ENCODE assay signal across 11 cellular contexts in genomic region chr1:186194107-186194756, GRCh38.
DNase-seq lines count a peak whose midpoint lies in the region; ATAC-seq, FAIRE-seq and TF ChIP-seq lines count a peak whose summit lies in the region.
"Had no signal": no experiment of that assay in that cellular context is flagged by ENCODE, and none has a peak within 500 bp of the region (broad histone marks: within the 10 kb centered on the region; RNA-seq: fewer than 3 reads in every experiment).

No MANE protein-coding gene starts in this region.

- intact Hi-C loops in Caco-2 (cut with micrococcal nuclease; ENCODE audit: unreplicated experiment), result no loop called here

- no peaks in the 10 kb centered on the region for H3K4me1 Mint-ChIP-seq in stimulated activated memory B cell treated with anti-CD40 and anti-IgM and Interleukin-4, amounts not matched to agents 10 μg/mL and 1 μg/mL and 100 μg/mL, for 72 hours
- H3K4me1 Mint-ChIP-seq in Caco-2 (ENCODE audit: low read depth, unreplicated experiment), result no peaks in the 10 kb centered on the region
- H3K4me1 Mint-ChIP-seq: naive thymus-derived CD8-positive, alpha-beta T cell had no signal

- CTCF ChIA-PET in Caco-2 (lab: Charles Lee), result interaction anchor here (1.4 kb wide), 1 partner anchor 18 kb away, joined by 3 read pairs; no protein-coding TSS in a partner anchor

- H3K4me3 ChIP-seq in Caco-2 (ENCODE audit: low read depth, low read length), result no peak overlapping the region

- no peaks in the 10 kb centered on the region for H3K36me3 ChIP-seq in Caco-2 (ENCODE audit: control insufficient read depth, insufficient read depth, low read length)
- H3K36me3 ChIP-seq: brain microvascular endothelial cell had no signal

- peaks cover 3% of the 10 kb centered on the region for H3K9me3 Mint-ChIP-seq in stimulated activated memory B cell treated with anti-CD40 and anti-IgM and Interleukin-4, amounts not matched to agents 10 μg/mL and 1 μg/mL and 100 μg/mL, for 72 hours
- peaks cover 10% of the 10 kb centered on the region for H3K9me3 Mint-ChIP-seq in Caco-2 (ENCODE audit: unreplicated experiment)
- H3K9me3 Mint-ChIP-seq: activated T-cell treated with anti-CD3 and anti-CD28 coated beads, Interleukin-2, amount 50 U/mL, for 24 hours had no signal

- H3K27me3 Mint-ChIP-seq in stimulated activated memory B cell treated with anti-CD40 and anti-IgM and Interleukin-4, amounts not matched to agents 10 μg/mL and 1 μg/mL and 100 μg/mL, for 72 hours, result no peaks in the 10 kb centered on the region
- H3K27me3 Mint-ChIP-seq in Caco-2 (ENCODE audit: insufficient read depth, unreplicated experiment), result peaks cover 7% of the 10 kb centered on the region

- TF ChIP-seq CTCF in Caco-2 (IDR thresholded peaks at IDR 0.05; ENCODE audit: insufficient read depth in 1 of 2, low read depth in 1 of 2, low read length in 1 of 2, severe bottlenecking in 1 of 2, unreplicated experiment in 1 of 2), result no peak

- FAIRE-seq in GM19239 (lab: Jason Lieb, UNC), result peak; percentile 72
- FAIRE-seq: H54 had no signal

- peak; percentile 95 for ATAC-seq in HG02623 (IDR thresholded peaks at IDR 0.05; ENCODE audit: unreplicated experiment)
- ATAC-seq in HG03432 (IDR thresholded peaks at IDR 0.05; ENCODE audit: unreplicated experiment), result peak; percentile 96
- peak; percentile 77 for ATAC-seq in stimulated activated memory B cell treated with anti-CD40 and anti-IgM and Interleukin-4, amounts not matched to agents 10 μg/mL and 1 μg/mL and 100 μg/mL, for 72 hours
- ATAC-seq: naive thymus-derived CD8-positive, alpha-beta T cell had no signal

- H3K36me3 Mint-ChIP-seq in stimulated activated memory B cell treated with anti-CD40 and anti-IgM and Interleukin-4, amounts not matched to agents 10 μg/mL and 1 μg/mL and 100 μg/mL, for 72 hours, result no peaks in the 10 kb centered on the region
- no peaks in the 10 kb centered on the region for H3K36me3 Mint-ChIP-seq in Caco-2 (ENCODE audit: insufficient read depth, unreplicated experiment)
- H3K36me3 Mint-ChIP-seq: naive thymus-derived CD8-positive, alpha-beta T cell had no signal

- POLR2A ChIA-PET in Caco-2 (lab: Charles Lee), result no interaction called here

- no peaks in the 10 kb centered on the region; the same call in 1 of the 2 replicates for H3K9me3 ChIP-seq in Caco-2

- H3K27ac ChIP-seq in substantia nigra (ENCODE audit: low read depth, low read length, poor library complexity, severe bottlenecking), result no peak overlapping the region
- H3K27ac ChIP-seq: brain microvascular endothelial cell had no signal

- no TSS peak for BruUV-seq in Caco-2 (replicated peaks; lab: Mats Ljungman, UMichigan)

- H3K4me3 Mint-ChIP-seq in stimulated activated memory B cell treated with anti-CD40 and anti-IgM and Interleukin-4, amounts not matched to agents 10 μg/mL and 1 μg/mL and 100 μg/mL, for 72 hours, result no peak overlapping the region
- no peak overlapping the region for H3K4me3 Mint-ChIP-seq in Caco-2 (ENCODE audit: unreplicated experiment)
- H3K4me3 Mint-ChIP-seq: activated T-cell treated with anti-CD3 and anti-CD28 coated beads, Interleukin-2, amount 50 U/mL, for 24 hours; naive thymus-derived CD8-positive, alpha-beta T cell had no signal

- H3K27me3 ChIP-seq in Caco-2 (replicated peaks; ENCODE audit: control insufficient read depth, insufficient read depth, low read length), result no peaks in the 10 kb centered on the region
- H3K27me3 ChIP-seq: brain microvascular endothelial cell had no signal

- DNase-seq in GM19239 (ENCODE audit: insufficient read length, low spot score) (peak; percentile 14), midbrain (lab: John Stamatoyannopoulos, UW) (no peak), substantia nigra (lab: John Stamatoyannopoulos, UW) (no peak), Caco-2 (no peak)
- DNase-seq: activated T-cell treated with anti-CD3 and anti-CD28 coated beads, Interleukin-2, amount 50 U/mL, for 24 hours; brain microvascular endothelial cell; naive thymus-derived CD8-positive, alpha-beta T cell had no signal

- H3K4me1 ChIP-seq in Caco-2, result no peaks in the 10 kb centered on the region

- H3K27ac Mint-ChIP-seq in stimulated activated memory B cell treated with anti-CD40 and anti-IgM and Interleukin-4, amounts not matched to agents 10 μg/mL and 1 μg/mL and 100 μg/mL, for 72 hours, result no peak overlapping the region
- H3K27ac Mint-ChIP-seq in Caco-2 (ENCODE audit: unreplicated experiment), result no peak overlapping the region
- H3K27ac Mint-ChIP-seq: activated T-cell treated with anti-CD3 and anti-CD28 coated beads, Interleukin-2, amount 50 U/mL, for 24 hours; naive thymus-derived CD8-positive, alpha-beta T cell had no signal
